In the genomic region with DNA sequence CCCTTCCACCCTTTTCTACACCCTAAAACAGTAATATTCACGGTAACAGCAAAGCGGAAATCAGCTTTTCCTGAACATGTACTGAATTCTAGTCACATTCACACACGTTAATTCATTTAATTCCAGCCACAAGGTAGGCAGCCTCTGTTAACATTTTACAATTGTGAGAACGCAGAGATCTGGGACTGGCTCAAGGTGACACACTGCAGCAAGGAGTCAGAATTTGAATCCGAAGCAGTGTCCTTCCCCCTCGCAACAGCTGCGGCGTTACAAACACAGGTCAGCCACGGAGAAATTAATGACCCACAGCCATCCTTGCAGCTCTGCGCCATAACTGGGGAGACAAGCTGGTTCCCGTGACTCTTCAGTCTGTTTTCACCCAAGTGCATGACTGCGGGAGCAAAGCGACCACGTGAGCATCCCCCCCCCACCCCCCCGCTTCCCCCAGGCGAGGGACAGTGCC, we compare ENCODE assay signal across 8 cellular contexts. TPM values are rescaled to one million over a fixed set of nuclear protein-coding genes. Genes with fewer than 3 reads are reported as not detected.
DNase-seq lines count a peak whose midpoint lies in the region; ATAC-seq and TF ChIP-seq lines count a peak whose summit lies in the region.

No MANE protein-coding gene starts in this region.

- H3K4ac ChIP-seq in neuronal stem cell (ENCODE audit: low read length): no peak overlapping the region

- intact Hi-C loops in heart left ventricle (cut with DNase I): loop anchor here in 3 of 10 donors (1.0 to 2.0 kb wide), 2 partner anchors 18 kb away; no protein-coding TSS in a partner anchor
- intact Hi-C loops in cardiac septum (cut with DNase I): loop anchor here (1.0 kb wide), 1 partner anchor 19 kb away; no protein-coding TSS in a partner anchor

- H3K27me3 ChIP-seq in heart left ventricle (no peaks in the 10 kb centered on the region), neuronal stem cell (ENCODE audit: control insufficient read depth in 3 of 3, insufficient read depth in 3 of 3, low read depth in 1 of 3, low read length in 3 of 3) (peaks cover 0 to 14% (median 0%) of the 10 kb centered on the region in 3 experiments)

- peak overlapping the region; percentile 82 for H3K4me2 ChIP-seq in neuronal stem cell (ENCODE audit: insufficient read depth, low read length, poor library complexity, severe bottlenecking)

- H3K4me3 ChIP-seq in heart left ventricle (peak overlapping the region; percentile 73 to 98 (median 86)), SK-N-MC (peak overlapping the region; percentile 95), epithelial cell of proximal tubule (ENCODE audit: low read depth, low read length) (peak overlapping the region; percentile 64), neuronal stem cell (ENCODE audit: low read length in 2 of 2) (peak overlapping the region; percentile 60 to 86)

- H3K79me1 ChIP-seq in neuronal stem cell (ENCODE audit: low read depth, low read length): peaks cover 2% of the 10 kb centered on the region

- no peak overlapping the region for H2BK120ac ChIP-seq in neuronal stem cell (ENCODE audit: low read depth, low read length)

- peak overlapping the region; percentile 26 for H3K23ac ChIP-seq in neuronal stem cell (ENCODE audit: low read depth, low read length, poor library complexity)

- no peak overlapping the region for H4K8ac ChIP-seq in neuronal stem cell (ENCODE audit: low read depth, low read length)

- no peak overlapping the region for H2BK12ac ChIP-seq in neuronal stem cell (ENCODE audit: low read length)

- peak overlapping the region; percentile 68 for H3K18ac ChIP-seq in neuronal stem cell (ENCODE audit: low read length)

- WGBS in heart left ventricle, 4 donors: 2 to 4% (median 4%) methylated on average over 15 to 16 of the region's 16 CpGs
- no CpG with 5 or more reads among the region's 16 CpGs for WGBS in neuronal stem cell (ENCODE audit: extremely low coverage in 2 of 2, insufficient read length in 2 of 2, insufficient replicate concordance in 1 of 2), 2 donors

- H3K9me3 ChIP-seq in heart left ventricle (no peaks in the 10 kb centered on the region), SK-N-MC (ENCODE audit: low read depth, low read length) (no peaks in the 10 kb centered on the region), neuronal stem cell (replicated peaks in 1 of 2; ENCODE audit: control insufficient read depth in 2 of 2, insufficient read depth in 1 of 2, low read depth in 1 of 2, low read length in 2 of 2) (no peaks in the 10 kb centered on the region)

- no peak overlapping the region for H2BK5ac ChIP-seq in neuronal stem cell (ENCODE audit: low read length)

- DNase-seq in heart left ventricle (no peak), cardiac septum (ENCODE audit: low spot score) (no peak), SK-N-MC (ENCODE audit: low read depth, low spot score) (no peak), epithelial cell of proximal tubule (ENCODE audit: low read depth) (no peak), neuronal stem cell (ENCODE audit: low spot score) (peak; percentile 26), SIG-M5 (lab: John Stamatoyannopoulos, UW) (no peak), NCI-H2196 (lab: John Stamatoyannopoulos, UW; ENCODE audit: unreplicated experiment) (no peak)

- no peak overlapping the region for H2AK5ac ChIP-seq in neuronal stem cell (ENCODE audit: low read depth, low read length)

- H3K14ac ChIP-seq in neuronal stem cell (ENCODE audit: low read length): no peak overlapping the region

- peak overlapping the region; percentile 89 for H2AFZ ChIP-seq in neuronal stem cell (ENCODE audit: low read length)

- ATAC-seq in heart left ventricle (no peak), GM21526 (IDR thresholded peaks at IDR 0.05; ENCODE audit: low FRiP score, unreplicated experiment) (no peak)

- H2BK15ac ChIP-seq in neuronal stem cell (ENCODE audit: low read length): no peak overlapping the region

- H4K91ac ChIP-seq in neuronal stem cell (ENCODE audit: low read depth, low read length, poor library complexity): no peak overlapping the region

- H3K36me3 ChIP-seq in heart left ventricle: peaks cover 0 to 34% (median 25%) of the 10 kb centered on the region in 9 donors
- H3K36me3 ChIP-seq in SK-N-MC (ENCODE audit: insufficient read depth, low read length): peaks cover 33% of the 10 kb centered on the region
- H3K36me3 ChIP-seq in neuronal stem cell (replicated peaks in 1 of 2; ENCODE audit: control insufficient read depth in 2 of 2, insufficient read depth in 2 of 2, low read length in 2 of 2): peaks cover 7 to 33% of the 10 kb centered on the region in 2 donors

- TF ChIP-seq POLR2A in heart left ventricle (IDR thresholded peaks at IDR 0.05): no peak

- H3K27ac ChIP-seq in heart left ventricle: peak overlapping the region; percentile 86 to 99 (median 98)
- H3K27ac ChIP-seq in SK-N-MC: no peak overlapping the region
- no peak overlapping the region for H3K27ac ChIP-seq in neuronal stem cell (replicated peaks; ENCODE audit: low read length)

- TF ChIP-seq CTCF in heart left ventricle (IDR thresholded peaks at IDR 0.05) (no peak), epithelial cell of proximal tubule (conservative IDR thresholded peaks at IDR 0.05; ENCODE audit: low read depth, low read length) (no peak)

- peaks cover 2 to 82% (median 32%) of the 10 kb centered on the region in 12 donors for H3K4me1 ChIP-seq in heart left ventricle
- peaks cover 10 to 18% of the 10 kb centered on the region in 2 donors for H3K4me1 ChIP-seq in neuronal stem cell (ENCODE audit: control insufficient read depth in 2 of 2, insufficient read depth in 1 of 2, low read depth in 1 of 2, low read length in 2 of 2)

- H3K9ac ChIP-seq in SK-N-MC (ENCODE audit: insufficient read length): peak overlapping the region; percentile 65
- H3K9ac ChIP-seq in neuronal stem cell (ENCODE audit: low read depth, low read length, poor library complexity): peak overlapping the region; percentile 64

RNA-seq across cellular contexts. Expression of a gene that starts 0.8 kb away (rescaled TPM):
- 10 to 100 TPM in 7 of 9 donors, 1 to 10 TPM in 2; 5.6 to 51.7 (median 12.0) TPM for total RNA-seq in heart left ventricle
- 10 to 100 TPM in 1 of 2 donors, 1 to 10 TPM in 1; 7.6 to 12.2 TPM for polyA plus RNA-seq in heart left ventricle
- total RNA-seq in cardiac septum: 26.1 TPM
- total RNA-seq in epithelial cell of proximal tubule: 60.1 and 89.7 TPM in 2 replicates
- polyA plus RNA-seq in neuronal stem cell (2013, experiment 1 of 2): 37.4 TPM
- polyA plus RNA-seq in neuronal stem cell (2013, experiment 2 of 2): 38.3 TPM

Comparison
In these comparisons a context has a peak if more than half of its experiments do, and no peak if none do; other contexts are left out.
1. H3K27ac ChIP-seq: peak in heart left ventricle (12 of 12); none in SK-N-MC (single experiment) and neuronal stem cell (single experiment).
2. Peak in every context shown above with its lines, with median percentiles within 50 percentile points of each other: H3K4me3 ChIP-seq.